8 cellular contexts compared by ENCODE assay signal in genomic region chr7:29563590-29564454, GRCh38.
A peak's percentile ranks its signal among the peaks of the same experiment; 100 is the strongest.
DNase-seq lines count a peak whose midpoint lies in the region; ATAC-seq and TF ChIP-seq lines count a peak whose summit lies in the region.

A gene with protein sequence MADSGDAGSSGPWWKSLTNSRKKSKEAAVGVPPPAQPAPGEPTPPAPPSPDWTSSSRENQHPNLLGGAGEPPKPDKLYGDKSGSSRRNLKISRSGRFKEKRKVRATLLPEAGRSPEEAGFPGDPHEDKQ (plus strand): TSS chr7:29563835. CDS start chr7:29566330, 2,495 bp downstream.

- peak; percentile 27 for DNase-seq in NCI-H1694 treated with DMSO at 0.1 percent for 48 hours (lab: John Stamatoyannopoulos, UW)
- DNase-seq in NCI-H1694 (lab: John Stamatoyannopoulos, UW): no peak
- peak; percentile 56 for DNase-seq in NCI-H2196 treated with DMSO at 0.1 percent for 48 hours (lab: John Stamatoyannopoulos, UW; ENCODE audit: unreplicated experiment)
- peak; percentile 60 to 70 for DNase-seq in cardiac fibroblast (ENCODE audit: low read depth in 2 of 2)
- peak; percentile 90 for DNase-seq in kidney tubule cell (ENCODE audit: low spot score)
- DNase-seq in stimulated activated effector memory CD8-positive, alpha-beta T cell treated with anti-CD3 and anti-CD28 coated beads, Interleukin-12 subunit alpha, Interleukin-12 subunit beta, amount 100 ng/mL, for 72 hours (ENCODE audit: low spot score in 2 of 2): peak in 1 of 2 donors; percentile 55
- no peak for DNase-seq in NAMALWA (ENCODE audit: low spot score)

- ATAC-seq in stimulated activated effector memory CD8-positive, alpha-beta T cell treated with anti-CD3 and anti-CD28 coated beads, Interleukin-12 subunit alpha, Interleukin-12 subunit beta, amount 100 ng/mL, for 72 hours: peak; percentile 11
- ATAC-seq in HG03457 (IDR thresholded peaks at IDR 0.05; ENCODE audit: unreplicated experiment): no peak

- H3K4me3 Mint-ChIP-seq in stimulated activated effector memory CD8-positive, alpha-beta T cell treated with anti-CD3 and anti-CD28 coated beads, Interleukin-12 subunit alpha, Interleukin-12 subunit beta, amount 100 ng/mL, for 72 hours: peak within 1 kb of the TSS; percentile 65

- no peak for TF ChIP-seq CTCF in cardiac fibroblast (IDR thresholded peaks at IDR 0.05; ENCODE audit: low read depth, low read length)

- no peak within 1 kb of the TSS for H3K27ac Mint-ChIP-seq in stimulated activated effector memory CD8-positive, alpha-beta T cell treated with anti-CD3 and anti-CD28 coated beads, Interleukin-12 subunit alpha, Interleukin-12 subunit beta, amount 100 ng/mL, for 72 hours

- H3K36me3 Mint-ChIP-seq in stimulated activated effector memory CD8-positive, alpha-beta T cell treated with anti-CD3 and anti-CD28 coated beads, Interleukin-12 subunit alpha, Interleukin-12 subunit beta, amount 100 ng/mL, for 72 hours: no peaks in the 10 kb centered on the region

- H3K9me3 Mint-ChIP-seq in stimulated activated effector memory CD8-positive, alpha-beta T cell treated with anti-CD3 and anti-CD28 coated beads, Interleukin-12 subunit alpha, Interleukin-12 subunit beta, amount 100 ng/mL, for 72 hours: no peaks in the 10 kb centered on the region

- peaks cover 20% of the 10 kb centered on the region for H3K4me1 Mint-ChIP-seq in stimulated activated effector memory CD8-positive, alpha-beta T cell treated with anti-CD3 and anti-CD28 coated beads, Interleukin-12 subunit alpha, Interleukin-12 subunit beta, amount 100 ng/mL, for 72 hours

- H3K4me3 ChIP-seq in cardiac fibroblast (replicated peaks in 1 of 2; ENCODE audit: low read depth in 2 of 2, low read length in 2 of 2): peak within 1 kb of the TSS; percentile 72 to 74

Comparison
In these comparisons a context has a peak if more than half of its experiments do, and no peak if none do; other contexts are left out.
1. DNase-seq: peak in NCI-H1694 treated with DMSO at 0.1 percent for 48 hours (single experiment), NCI-H2196 treated with DMSO at 0.1 percent for 48 hours (single experiment), cardiac fibroblast (2 of 2) and kidney tubule cell (single experiment); none in NCI-H1694 (single experiment) and NAMALWA (single experiment).